ENCODE assay signal across 22 cellular contexts in the genomic region with DNA sequence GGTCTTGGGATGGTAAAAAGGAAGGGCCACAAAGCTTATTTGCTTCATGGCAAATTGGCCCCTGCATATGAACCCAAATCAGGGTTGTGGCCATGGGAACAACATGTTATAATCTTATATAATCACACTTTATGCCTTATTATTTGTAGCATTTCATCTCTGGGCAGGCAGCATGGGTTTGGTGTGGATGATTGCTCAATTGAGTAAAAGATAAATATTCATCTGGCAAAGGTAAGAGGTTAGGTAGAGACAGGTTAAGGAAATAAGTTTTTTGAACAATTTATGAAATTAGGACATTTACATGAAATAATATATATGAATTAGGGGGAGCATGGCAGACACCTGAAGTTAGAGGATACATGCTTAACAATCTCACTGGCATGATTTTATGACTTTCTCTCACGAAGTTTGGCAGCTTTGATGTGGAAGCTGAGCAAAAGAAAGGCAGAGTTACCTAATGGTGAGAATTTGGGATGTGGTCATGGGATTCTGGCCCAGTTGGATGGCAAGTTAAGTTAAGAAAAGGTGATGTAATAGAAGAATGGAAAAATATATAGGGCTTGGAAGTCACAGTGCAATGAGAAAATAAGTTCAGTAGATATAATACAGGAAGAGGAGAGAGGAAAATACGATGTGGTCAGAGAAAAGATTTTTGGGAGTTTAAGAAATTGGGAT.
"Had no signal": no experiment of that assay in that cellular context is flagged by ENCODE, and none has a peak within 500 bp of the region (broad histone marks: within the 10 kb centered on the region; RNA-seq: fewer than 3 reads in every experiment).

No MANE protein-coding gene starts in this region.

- H3K27ac ChIP-seq: brain microvascular endothelial cell had no signal

- H3K27me3 ChIP-seq: brain microvascular endothelial cell, dorsolateral prefrontal cortex had no signal

- DNase-seq: activated CD4-positive, alpha-beta memory T cell treated with anti-CD3 and anti-CD28 coated beads for 36 hours; activated CD4-positive, alpha-beta T cell treated with anti-CD3 and anti-CD28 coated beads for 36 hours; activated CD4-positive, alpha-beta T cell treated with anti-CD3 and anti-CD28 coated beads, Interleukin-2, amount 10 ng/mL, durations not matched to agents 24 days and 14 days; activated CD4-positive, CD25-positive, alpha-beta regulatory T cell; activated CD4-positive, CD25-positive, alpha-beta regulatory T cell treated with anti-CD3 and anti-CD28 coated beads, Interleukin-2, amount 50 U/mL, for 72 hours; activated CD8-positive, alpha-beta memory T cell treated with anti-CD3 and anti-CD28 coated beads, Interleukin-2, amount 10 ng/mL, durations not matched to agents 7 days and 5 days; activated CD8-positive, alpha-beta memory T cell treated with anti-CD3 and anti-CD28 coated beads, Interleukin-2, amount 50 U/mL, for 4 hours; activated CD8-positive, alpha-beta T cell treated with anti-CD3 and anti-CD28 coated beads, Interleukin-2, amount 10 ng/mL, durations not matched to agents 7 days and 5 days; activated effector memory CD4-positive, alpha-beta T cell treated with anti-CD3 and anti-CD28 coated beads, Interleukin-2, amount 50 U/mL, for 16 hours; activated naive CD4-positive, alpha-beta T cell treated with anti-CD3 and anti-CD28 coated beads for 36 hours; activated naive CD8-positive, alpha-beta T cell treated with anti-CD3 and anti-CD28 coated beads for 36 hours; activated T-cell treated with anti-CD3 and anti-CD28 coated beads, Interleukin-2, amount 50 U/mL, for 1 hour; activated T-cell treated with anti-CD3 and anti-CD28 coated beads, Interleukin-2, amount 50 U/mL, for 48 hours; brain microvascular endothelial cell; dorsolateral prefrontal cortex; effector memory CD4-positive, alpha-beta T cell; endodermal cell; head of caudate nucleus; T-helper 1 cell; T-helper 17 cell had no signal

- H3K36me3 ChIP-seq: brain microvascular endothelial cell had no signal

- ATAC-seq: activated CD4-positive, alpha-beta T cell treated with anti-CD3 and anti-CD28 coated beads for 36 hours; activated CD8-positive, alpha-beta memory T cell treated with anti-CD3 and anti-CD28 coated beads, Interleukin-2, amount 10 ng/mL, durations not matched to agents 7 days and 5 days; activated CD8-positive, alpha-beta T cell treated with anti-CD3 and anti-CD28 coated beads, Interleukin-2, amount 10 ng/mL, durations not matched to agents 7 days and 5 days; esophagus mucosa; T-helper 17 cell had no signal

- H3K4me3 ChIP-seq: coronary artery, dorsolateral prefrontal cortex had no signal
